ENCODE assay signal across 27 cellular contexts in genomic region chr3:73422556-73422955, GRCh38.
DNase-seq lines count a peak whose midpoint lies in the region; ATAC-seq and TF ChIP-seq lines count a peak whose summit lies in the region.
"Had no signal": no experiment of that assay in that cellular context is flagged by ENCODE, and none has a peak within 500 bp of the region (broad histone marks: within the 10 kb centered on the region; RNA-seq: fewer than 3 reads in every experiment).

No MANE protein-coding gene starts in this region.

- H3K4me1 ChIP-seq in liver (ENCODE audit: control insufficient read depth in 4 of 4, insufficient read depth in 4 of 4, low read length in 3 of 4) = no peaks in the 10 kb centered on the region
- H3K4me1 ChIP-seq in right lobe of liver = no peaks in the 10 kb centered on the region
- H3K4me1 ChIP-seq in rectal smooth muscle tissue (ENCODE audit: control insufficient read depth, insufficient read depth, low read length) = peaks cover 44% of the 10 kb centered on the region
- peaks cover 0 to 14% of the 10 kb centered on the region in 2 donors for H3K4me1 ChIP-seq in aorta (ENCODE audit: control insufficient read depth in 1 of 2, insufficient read depth in 2 of 2, low read length in 2 of 2)
- H3K4me1 ChIP-seq: BLaER1, Peyer's patch had no signal

- H3K9me3 ChIP-seq in liver (ENCODE audit: control insufficient read depth in 4 of 4, low read length in 3 of 4) (peaks cover 0 to 4% (median 1%) of the 10 kb centered on the region in 4 donors), right lobe of liver (no peaks in the 10 kb centered on the region), aorta (ENCODE audit: control insufficient read depth, low read length) (no peaks in the 10 kb centered on the region)
- H3K9me3 ChIP-seq: ascending aorta, BLaER1, heart right ventricle, Peyer's patch, psoas muscle, SJCRH30, upper lobe of right lung had no signal

- H3K36me3 ChIP-seq in liver (ENCODE audit: control insufficient read depth in 4 of 4, insufficient read depth in 3 of 4, low read depth in 1 of 4, low read length in 3 of 4) = no peaks in the 10 kb centered on the region
- H3K36me3 ChIP-seq in right lobe of liver = no peaks in the 10 kb centered on the region
- no peaks in the 10 kb centered on the region for H3K36me3 ChIP-seq in rectal smooth muscle tissue (ENCODE audit: control insufficient read depth, insufficient read depth, low read length)
- no peaks in the 10 kb centered on the region for H3K36me3 ChIP-seq in aorta (ENCODE audit: control insufficient read depth in 1 of 2, insufficient read depth in 2 of 2, low read length in 1 of 2)
- H3K36me3 ChIP-seq: ascending aorta, BLaER1, heart right ventricle, Peyer's patch, SJCRH30, upper lobe of right lung had no signal

- H3K4me3 ChIP-seq in liver (ENCODE audit: low read depth in 1 of 3, low read length in 3 of 3) (no peak overlapping the region), right lobe of liver (no peak overlapping the region), rectal smooth muscle tissue (ENCODE audit: low read length) (no peak overlapping the region), aorta (ENCODE audit: low read length in 2 of 2) (no peak overlapping the region)
- H3K4me3 ChIP-seq: BLaER1, Peyer's patch, psoas muscle, SJCRH30, skin epidermis, upper lobe of right lung had no signal

- ATAC-seq in right lobe of liver = no peak
- peak; percentile 45 for ATAC-seq in left ventricle myocardium superior
- peak; percentile 51 for ATAC-seq in aorta (ENCODE audit: low FRiP score)
- no peak for ATAC-seq in GM18858 (IDR thresholded peaks at IDR 0.05; ENCODE audit: unreplicated experiment)
- ATAC-seq in GM18870 (IDR thresholded peaks at IDR 0.05; ENCODE audit: unreplicated experiment) = no peak
- ATAC-seq: activated naive CD4-positive, alpha-beta T cell treated with anti-CD3 and anti-CD28 coated beads, Interleukin-2, amount 50 U/mL, for 72 hours; stimulated activated naive CD8-positive, alpha-beta T cell treated with anti-CD3 and anti-CD28 coated beads, Interleukin-15, amount 100 ng/mL, for 72 hours; upper lobe of right lung had no signal

- no peak overlapping the region for H3K9ac ChIP-seq in liver (ENCODE audit: low read depth in 1 of 2, low read length in 2 of 2)
- no peak overlapping the region for H3K9ac ChIP-seq in rectal smooth muscle tissue (ENCODE audit: low read length)
- H3K9ac ChIP-seq: BLaER1 had no signal

- H3K27ac ChIP-seq in liver (ENCODE audit: low read depth in 1 of 2, low read length in 2 of 2) (no peak overlapping the region), right lobe of liver (no peak overlapping the region), rectal smooth muscle tissue (ENCODE audit: low read depth, low read length) (peak overlapping the region; percentile 80), aorta (ENCODE audit: low read depth in 1 of 2, low read length in 2 of 2) (no peak overlapping the region)
- H3K27ac ChIP-seq: BLaER1, psoas muscle, SJCRH30, skin epidermis, upper lobe of right lung had no signal

- H3K27me3 ChIP-seq in liver (ENCODE audit: control insufficient read depth in 4 of 4, insufficient read depth in 4 of 4, low read length in 3 of 4) (no peaks in the 10 kb centered on the region), right lobe of liver (no peaks in the 10 kb centered on the region), rectal smooth muscle tissue (ENCODE audit: control insufficient read depth, insufficient read depth, low read length) (no peaks in the 10 kb centered on the region), aorta (ENCODE audit: control insufficient read depth in 1 of 2, insufficient read depth in 2 of 2, low read length in 1 of 2) (no peaks in the 10 kb centered on the region)
- H3K27me3 ChIP-seq: ascending aorta, BLaER1, heart right ventricle, Peyer's patch, SJCRH30, upper lobe of right lung had no signal

- intact Hi-C loops in right lobe of liver (cut with DNase I) (no loop called here), left ventricle myocardium superior (cut with micrococcal nuclease) (no loop called here), aorta (cut with DNase I) (no loop called here)

- DNase-seq in right lobe of liver (no peak), left ventricle myocardium superior (no peak), aorta (no peak), ecto neural progenitor cell (ENCODE audit: low spot score) (no peak)
- DNase-seq: activated CD4-positive, alpha-beta memory T cell treated with anti-CD3 and anti-CD28 coated beads, Interleukin-2, amount 10 ng/mL, durations not matched to agents 7 days and 5 days; activated CD4-positive, alpha-beta T cell treated with anti-CD3 and anti-CD28 coated beads for 1 hour; caudate nucleus; dermis blood vessel endothelial cell; H9; heart right ventricle; kidney glomerular epithelial cell; NCI-H1105 treated with DMSO at 0.1 percent for 48 hours; NCI-H2029 treated with DMSO at 0.1 percent for 48 hours; NCI-H526 treated with DMSO at 0.1 percent for 48 hours; Peyer's patch; psoas muscle; SJCRH30; stimulated activated naive CD8-positive, alpha-beta T cell treated with anti-CD3 and anti-CD28 coated beads, Interleukin-15, amount 100 ng/mL, for 72 hours; upper lobe of right lung had no signal

- WGBS in liver = 66% methylated on average over 2 of the region's 2 CpGs
- WGBS in right lobe of liver (ENCODE audit: insufficient coverage, low coverage, low lambda C conversion rate, missing lambda C conversion rate) = 23% methylated on average over 2 of the region's 2 CpGs
- WGBS in aorta, 2 donors = 8 to 18% methylated on average over 2 of the region's 2 CpGs

- TF ChIP-seq CTCF in liver (IDR thresholded peaks at IDR 0.05; ENCODE audit: low read depth, low read length, missing input control) (no peak), right lobe of liver (IDR thresholded peaks at IDR 0.05) (no peak)

- TF ChIP-seq RAD21 in liver (IDR thresholded peaks at IDR 0.05) = no peak

- no peak for TF ChIP-seq POLR2A in right lobe of liver (IDR thresholded peaks at IDR 0.05)

TF ChIP-seq in liver, 16 proteins besides CTCF, POLR2A, EP300 and RAD21:
- TF ChIP-seq, protein P1, sequence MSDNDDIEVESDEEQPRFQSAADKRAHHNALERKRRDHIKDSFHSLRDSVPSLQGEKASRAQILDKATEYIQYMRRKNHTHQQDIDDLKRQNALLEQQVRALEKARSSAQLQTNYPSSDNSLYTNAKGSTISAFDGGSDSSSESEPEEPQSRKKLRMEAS (IDR thresholded peaks at IDR 0.05) = no peak
- peak; percentile 26 for TF ChIP-seq NR2F2 (IDR thresholded peaks at IDR 0.05)

Comparison
In these comparisons a context has a peak if more than half of its experiments do, and no peak if none do; other contexts are left out.
1. ATAC-seq: peak in left ventricle myocardium superior (single experiment) and aorta (single experiment); none in right lobe of liver (0 of 4), GM18858 (single experiment) and GM18870 (single experiment).